In the genomic region with DNA sequence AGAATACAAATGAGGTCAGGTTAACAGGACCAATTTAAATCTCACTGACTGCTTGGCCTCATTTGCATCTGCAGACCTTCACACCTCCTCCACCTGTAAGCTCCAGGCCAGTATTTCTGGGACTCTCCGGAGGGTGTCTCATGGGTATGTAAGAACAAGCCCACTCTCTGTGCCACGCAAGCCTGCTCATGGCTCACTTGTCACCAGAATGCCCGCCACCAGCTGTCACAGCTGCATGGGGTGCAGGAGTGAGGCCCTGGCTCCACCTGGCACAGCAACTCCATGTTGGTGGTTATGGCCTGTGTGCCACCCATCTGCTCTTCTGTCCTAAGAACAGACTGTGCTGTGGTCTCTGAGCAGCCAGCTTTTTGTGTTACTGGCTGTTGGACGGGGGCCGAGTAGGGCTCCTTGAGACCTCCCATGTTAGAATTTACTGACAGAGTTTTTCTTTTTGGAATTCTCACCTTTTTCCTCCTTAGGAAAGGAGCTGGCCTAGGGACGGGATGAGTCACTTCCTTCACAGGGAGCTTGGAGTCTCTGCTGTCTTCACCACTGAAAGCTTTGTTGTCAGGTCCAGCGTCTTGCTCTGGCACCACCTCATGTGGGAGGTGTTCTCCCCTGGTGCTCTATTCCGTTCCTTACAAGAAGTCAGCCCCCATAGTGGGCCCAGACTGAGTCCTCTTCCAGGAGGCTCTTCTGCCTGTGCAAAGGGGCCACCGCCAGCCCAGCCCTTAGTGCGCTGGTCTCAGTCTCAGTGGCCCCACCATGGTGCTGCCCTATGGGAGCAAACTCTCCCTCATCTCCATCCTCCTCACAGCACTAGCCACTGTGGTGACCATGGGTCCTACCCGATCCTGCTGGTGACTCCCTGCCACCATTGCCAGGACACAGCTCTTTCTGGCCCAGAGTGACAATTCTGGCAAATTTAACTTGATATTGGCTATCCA, we compare ENCODE assay signal across 7 cellular contexts. TPM values are rescaled to one million over a fixed set of nuclear protein-coding genes. Genes with fewer than 3 reads are reported as not detected.
DNase-seq lines count a peak whose midpoint lies in the region; ATAC-seq and TF ChIP-seq lines count a peak whose summit lies in the region.
"Not testable (repeated sequence)": the region's sequence is repeated elsewhere in the genome, so short reads cannot be mapped to it uniquely, and the experiment has no call there.

No MANE protein-coding gene starts in this region.

- not testable (repeated sequence) for H3K4me1 ChIP-seq in SK-N-SH (ENCODE audit: control insufficient read depth in 1 of 2, insufficient read depth in 2 of 2, low read depth in 1 of 2, low read length in 1 of 2); upper lobe of left lung

- H3K9ac ChIP-seq in SK-N-SH = not testable (repeated sequence)

- not testable (repeated sequence) for H3F3A ChIP-seq in SK-N-SH (replicated peaks; ENCODE audit: insufficient read depth)

- 84% methylated on average over 11 of the region's 11 CpGs for WGBS in SK-N-SH (ENCODE audit: low lambda C conversion rate)
- WGBS in upper lobe of left lung, 2 donors = 92 to 93% methylated on average over 9 to 11 of the region's 11 CpGs

- TF ChIP-seq EP300 in SK-N-SH (IDR thresholded peaks at IDR 0.05; ENCODE audit: borderline replicate concordance in 1 of 2, low read depth in 1 of 2, low read length in 1 of 2); upper lobe of left lung (IDR thresholded peaks at IDR 0.05): not testable (repeated sequence)

- not testable (repeated sequence) for H3K79me2 ChIP-seq in SK-N-SH (ENCODE audit: insufficient read depth)

- H3K27me3 ChIP-seq in SK-N-SH (ENCODE audit: insufficient read depth); upper lobe of left lung: not testable (repeated sequence)

- H2AFZ ChIP-seq in SK-N-SH (ENCODE audit: low read depth) = peak overlapping the region; percentile 78; the same call in 1 of the 2 replicates

- TF ChIP-seq RAD21 in SK-N-SH (IDR thresholded peaks at IDR 0.05; ENCODE audit: low read length) = not testable (repeated sequence)

- not testable (repeated sequence) for H3K9me3 ChIP-seq in SK-N-SH, upper lobe of left lung

- not testable (repeated sequence) for H3K9me2 ChIP-seq in SK-N-SH

- H3K27ac ChIP-seq in SK-N-SH (ENCODE audit: low read depth in 2 of 2, low read length in 1 of 2); upper lobe of left lung: not testable (repeated sequence)

- not testable (repeated sequence) for H3K4me3 ChIP-seq in SK-N-SH (ENCODE audit: low read depth in 2 of 2, low read length in 1 of 2); cardiac fibroblast (replicated peaks in 1 of 2; ENCODE audit: low read depth in 2 of 2, low read length in 2 of 2); fibroblast of pulmonary artery (replicated peaks; ENCODE audit: low read depth, low read length); upper lobe of left lung

- H4K20me1 ChIP-seq in SK-N-SH (ENCODE audit: insufficient read depth) = not testable (repeated sequence)

- not testable (repeated sequence) for TF ChIP-seq POLR2A in upper lobe of left lung (IDR thresholded peaks at IDR 0.05)

- CTCF ChIA-PET in SK-N-SH (lab: Yijun Ruan, JAX) = interaction anchor here (1.2 kb wide), 1 partner anchor 9 kb away, joined by 4 read pairs; no protein-coding TSS in a partner anchor

- not testable (repeated sequence) for H3K4me2 ChIP-seq in SK-N-SH

- peak; percentile 24 to 34 for ATAC-seq in upper lobe of left lung (ENCODE audit: low FRiP score in 2 of 2)

- TF ChIP-seq CTCF in SK-N-SH (IDR thresholded peaks at IDR 0.05); cardiac fibroblast (IDR thresholded peaks at IDR 0.05; ENCODE audit: low read depth, low read length); fibroblast of pulmonary artery (IDR thresholded peaks at IDR 0.05; ENCODE audit: low read length, missing control alignments); upper lobe of left lung (IDR thresholded peaks at IDR 0.05): not testable (repeated sequence)

- POLR2A ChIA-PET in SK-N-SH (lab: Yijun Ruan, JAX) = not testable (repeated sequence)

- peak; percentile 53 for DNase-seq in ELR (ENCODE audit: low read depth)
- peak; percentile 7 for DNase-seq in NCI-H2171 (lab: John Stamatoyannopoulos, UW)
- DNase-seq in SK-N-SH = not testable (repeated sequence)
- peak; percentile 17 to 40 for DNase-seq in cardiac fibroblast (ENCODE audit: low read depth in 2 of 2)
- DNase-seq in fibroblast of pulmonary artery (ENCODE audit: low read depth) = peak; percentile 38
- DNase-seq in myocyte (ENCODE audit: low read depth) = peak; percentile 56
- peak in 1 of 2 donors; percentile 22 for DNase-seq in upper lobe of left lung

- H3K36me3 ChIP-seq in SK-N-SH (replicated peaks in 1 of 2; ENCODE audit: control insufficient read depth in 1 of 2, insufficient read depth in 2 of 2, low read length in 1 of 2); upper lobe of left lung: not testable (repeated sequence)

RNA-seq across cellular contexts. Expression of gene DPY19L1, which starts 20.5 kb away (rescaled TPM):
- 27.7 and 36.1 TPM in 2 replicates for polyA plus RNA-seq in SK-N-SH (2012; rRNA removed)
- polyA plus RNA-seq in SK-N-SH (2012; cell fraction: cytosol; rRNA removed) = 43.1 and 47.2 TPM in 2 replicates
- polyA plus RNA-seq in SK-N-SH (2012; cell fraction: nucleus; rRNA removed) = 14.0 and 23.6 TPM in 2 replicates
- total RNA-seq in myocyte (35.7 and 47.7 TPM in 2 replicates), upper lobe of left lung (10 to 100 TPM in 4 of 6 donors, 1 to 10 TPM in 2; 4.2 to 39.1 (median 28.3) TPM)
- polyA plus RNA-seq in myocyte (2012) = 15.3 TPM
